Comparison of ENCODE assay signal across 20 cellular contexts in the genomic region with DNA sequence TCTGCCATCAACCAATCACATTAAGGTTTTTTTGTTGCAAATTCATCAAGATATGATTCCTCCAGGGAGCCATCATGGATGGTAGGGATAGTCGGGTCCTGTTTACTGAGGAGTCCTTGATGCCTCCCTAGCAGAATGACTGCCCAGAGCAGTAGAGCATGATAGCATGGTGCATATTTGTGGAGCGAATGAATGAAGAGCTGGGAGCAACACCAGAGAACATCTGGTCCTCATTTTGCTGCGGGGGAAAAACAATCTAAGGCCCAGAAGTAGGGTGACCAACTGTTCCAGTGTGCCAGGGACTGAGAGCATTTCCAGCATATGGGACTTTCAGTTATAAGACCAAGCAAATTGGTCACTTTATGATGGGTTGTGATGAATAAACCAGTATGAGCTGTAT. TPM values are rescaled to one million over a fixed set of nuclear protein-coding genes. Genes with fewer than 3 reads are reported as not detected.
DNase-seq lines count a peak whose midpoint lies in the region; ATAC-seq and TF ChIP-seq lines count a peak whose summit lies in the region.
"Had no signal": no experiment of that assay in that cellular context is flagged by ENCODE, and none has a peak within 500 bp of the region (broad histone marks: within the 10 kb centered on the region; RNA-seq: fewer than 3 reads in every experiment).

No MANE protein-coding gene starts in this region.

- H3K9me2 ChIP-seq in GM23248 (ENCODE audit: insufficient read depth) = no peaks in the 10 kb centered on the region

- peaks cover 3% of the 10 kb centered on the region for H3K27me3 Mint-ChIP-seq in neural crest cell (ENCODE audit: low read depth)
- H3K27me3 Mint-ChIP-seq in activated CD4-positive, alpha-beta T cell treated with anti-CD3 and anti-CD28 coated beads, Interleukin-2, amount 10 ng/mL, durations not matched to agents 7 days and 5 days = peaks cover 16% of the 10 kb centered on the region

- H3K27ac Mint-ChIP-seq in neural crest cell (ENCODE audit: unreplicated experiment) = peak overlapping the region; percentile 7
- H3K27ac Mint-ChIP-seq in activated CD4-positive, alpha-beta T cell treated with anti-CD3 and anti-CD28 coated beads, Interleukin-2, amount 10 ng/mL, durations not matched to agents 7 days and 5 days = no peak overlapping the region
- H3K27ac Mint-ChIP-seq: CD4-positive, CD25-positive, alpha-beta regulatory T cell; H9 had no signal

- no peak for TF ChIP-seq CTCF in neural crest cell (conservative IDR thresholded peaks at IDR 0.05)

- H3K27me3 ChIP-seq in GM23248 (replicated peaks; ENCODE audit: insufficient read depth) = peaks cover 4% of the 10 kb centered on the region

- no peak overlapping the region for H3K4me2 ChIP-seq in GM23248 (ENCODE audit: unreplicated experiment)

- DNase-seq in DMS 273 (lab: John Stamatoyannopoulos, UW; ENCODE audit: unreplicated experiment) = peak; percentile 65
- DNase-seq in GM23248 = peak; percentile 42
- peak; percentile 9 for DNase-seq in fibroblast of gingiva (ENCODE audit: low read depth)
- DNase-seq in neural crest cell (ENCODE audit: low read depth, low spot score) = no peak
- no peak for DNase-seq in activated CD4-positive, alpha-beta T cell treated with anti-CD3 and anti-CD28 coated beads, Interleukin-2, amount 10 ng/mL, durations not matched to agents 7 days and 5 days
- no peak for DNase-seq in NCI-H187 (lab: John Stamatoyannopoulos, UW)
- DNase-seq: ACHN; BE2C; Caco-2; CD4-positive, CD25-positive, alpha-beta regulatory T cell; EL; H9; IMR-90; NCI-H1417 treated with DMSO at 0.1 percent for 48 hours; NCI-H2081; NCI-H2171 treated with DMSO at 0.1 percent for 48 hours; NCI-H748 treated with DMSO at 0.1 percent for 48 hours; NK-92 treated with Interleukin-12 subunit alpha and Interleukin-12 subunit beta, amount 100 ng/mL, for 24 hours; Right ventricle myocardium superior had no signal

- no peaks in the 10 kb centered on the region for H3K79me2 ChIP-seq in GM23248 (ENCODE audit: insufficient read depth)

- H4K20me1 ChIP-seq in GM23248 (ENCODE audit: insufficient read depth) = no peaks in the 10 kb centered on the region

- no peak overlapping the region for H3K4me3 Mint-ChIP-seq in neural crest cell
- H3K4me3 Mint-ChIP-seq in activated CD4-positive, alpha-beta T cell treated with anti-CD3 and anti-CD28 coated beads, Interleukin-2, amount 10 ng/mL, durations not matched to agents 7 days and 5 days = no peak overlapping the region
- H3K4me3 Mint-ChIP-seq: CD4-positive, CD25-positive, alpha-beta regulatory T cell; H9 had no signal

- no peaks in the 10 kb centered on the region for H3K9me3 Mint-ChIP-seq in neural crest cell
- no peaks in the 10 kb centered on the region for H3K9me3 Mint-ChIP-seq in activated CD4-positive, alpha-beta T cell treated with anti-CD3 and anti-CD28 coated beads, Interleukin-2, amount 10 ng/mL, durations not matched to agents 7 days and 5 days

- in situ Hi-C loops in GM23248 (cut with MboI) = no loop called here

- POLR2A ChIA-PET in activated CD4-positive, alpha-beta T cell treated with anti-CD3 and anti-CD28 coated beads, Interleukin-2, amount 10 ng/mL, durations not matched to agents 7 days and 5 days (lab: Charles Lee) = no interaction called here

- H3K9me3 ChIP-seq in GM23248 (ENCODE audit: low read depth) = no peaks in the 10 kb centered on the region
- H3K9me3 ChIP-seq: BE2C, Caco-2 had no signal

- H3F3A ChIP-seq in GM23248 (ENCODE audit: insufficient read depth) = peaks cover 6% of the 10 kb centered on the region; the same call in 1 of the 2 replicates

- H3K27ac ChIP-seq in GM23248 = no peak overlapping the region

- H3K36me3 Mint-ChIP-seq in neural crest cell (ENCODE audit: low read depth) = no peaks in the 10 kb centered on the region
- no peaks in the 10 kb centered on the region for H3K36me3 Mint-ChIP-seq in activated CD4-positive, alpha-beta T cell treated with anti-CD3 and anti-CD28 coated beads, Interleukin-2, amount 10 ng/mL, durations not matched to agents 7 days and 5 days (ENCODE audit: low read depth)
- H3K36me3 Mint-ChIP-seq: CD4-positive, CD25-positive, alpha-beta regulatory T cell had no signal

- H3K4me1 Mint-ChIP-seq in neural crest cell = peaks cover 4% of the 10 kb centered on the region
- H3K4me1 Mint-ChIP-seq in activated CD4-positive, alpha-beta T cell treated with anti-CD3 and anti-CD28 coated beads, Interleukin-2, amount 10 ng/mL, durations not matched to agents 7 days and 5 days = peaks cover under 1% of the 10 kb centered on the region
- H3K4me1 Mint-ChIP-seq: CD4-positive, CD25-positive, alpha-beta regulatory T cell had no signal

- CTCF ChIA-PET in activated CD4-positive, alpha-beta T cell treated with anti-CD3 and anti-CD28 coated beads, Interleukin-2, amount 10 ng/mL, durations not matched to agents 7 days and 5 days (lab: Charles Lee) = interaction anchor here (0.6 kb wide), 2 partner anchors 419 to 1115 kb away, joined by 3 to 5 read pairs; no protein-coding TSS in a partner anchor

- H2AFZ ChIP-seq in GM23248 = no peak overlapping the region

- no peak overlapping the region for H3K4me3 ChIP-seq in GM23248

- ATAC-seq in GM21723 (IDR thresholded peaks at IDR 0.05; ENCODE audit: unreplicated experiment) = no peak

- no peak overlapping the region for H3K9ac ChIP-seq in GM23248

- WGBS in GM23248 (ENCODE audit: low coverage in 1 of 2, low lambda C conversion rate in 2 of 2, missing lambda C conversion rate in 2 of 2), 2 experiments = 18 to 19% methylated on average over 3 of the region's 3 CpGs

- H3K36me3 ChIP-seq in GM23248 (ENCODE audit: low read depth) = no peaks in the 10 kb centered on the region
- H3K36me3 ChIP-seq: BE2C had no signal

- no peaks in the 10 kb centered on the region for H3K4me1 ChIP-seq in GM23248 (ENCODE audit: insufficient read depth)
- H3K4me1 ChIP-seq: BE2C had no signal

RNA-seq across cellular contexts. Expression of a gene that starts 35.5 kb away (rescaled TPM):
- total RNA-seq in GM23248 (2014; rRNA removed; shearing (Covaris generic)) = 9.9 and 11.3 TPM in 2 replicates
- 1.0 and 1.5 TPM in 2 replicates for polyA plus RNA-seq in GM23248 (2016; fragmentation: Nextera tagmentation; extraction: Ambion mirVana)
- total RNA-seq in neural crest cell = 95.9 and 99.9 TPM in 2 replicates
- 10 to 100 TPM; 30.1 to 31.9 TPM for total RNA-seq in activated CD4-positive, alpha-beta T cell treated with anti-CD3 and anti-CD28 coated beads, Interleukin-2, amount 10 ng/mL, durations not matched to agents 7 days and 5 days

RNA-seq across cellular contexts. Expression of a gene that starts 40.7 kb away (rescaled TPM):
- total RNA-seq in GM23248 (2014; rRNA removed; shearing (Covaris generic)) = 204 and 228 TPM in 2 replicates
- 125 and 130 TPM in 2 replicates for polyA plus RNA-seq in GM23248 (2016; fragmentation: Nextera tagmentation; extraction: Ambion mirVana)
- 548 and 554 TPM in 2 replicates for total RNA-seq in neural crest cell
- total RNA-seq in activated CD4-positive, alpha-beta T cell treated with anti-CD3 and anti-CD28 coated beads, Interleukin-2, amount 10 ng/mL, durations not matched to agents 7 days and 5 days = 100 to 1,000 TPM; 363 to 365 TPM

RNA-seq across cellular contexts. Expression of a gene that starts 59.7 kb away (rescaled TPM):
- total RNA-seq in GM23248 (2014; rRNA removed; shearing (Covaris generic)) = 45.5 and 51.9 TPM in 2 replicates
- 30.5 and 32.2 TPM in 2 replicates for polyA plus RNA-seq in GM23248 (2016; fragmentation: Nextera tagmentation; extraction: Ambion mirVana)
- 139 and 142 TPM in 2 replicates for total RNA-seq in neural crest cell
- 10 to 100 TPM; 46.7 to 52.0 TPM for total RNA-seq in activated CD4-positive, alpha-beta T cell treated with anti-CD3 and anti-CD28 coated beads, Interleukin-2, amount 10 ng/mL, durations not matched to agents 7 days and 5 days

Comparison
In these comparisons a context has a peak if more than half of its experiments do, and no peak if none do; other contexts are left out.
1. DNase-seq: peak in DMS 273 (single experiment), GM23248 (single experiment) and fibroblast of gingiva (single experiment); none in neural crest cell (single experiment), activated CD4-positive, alpha-beta T cell treated with anti-CD3 and anti-CD28 coated beads, Interleukin-2, amount 10 ng/mL, durations not matched to agents 7 days and 5 days (single experiment) and NCI-H187 (0 of 2).